Comparison of ENCODE assay signal across 1 cellular context in the genomic region with DNA sequence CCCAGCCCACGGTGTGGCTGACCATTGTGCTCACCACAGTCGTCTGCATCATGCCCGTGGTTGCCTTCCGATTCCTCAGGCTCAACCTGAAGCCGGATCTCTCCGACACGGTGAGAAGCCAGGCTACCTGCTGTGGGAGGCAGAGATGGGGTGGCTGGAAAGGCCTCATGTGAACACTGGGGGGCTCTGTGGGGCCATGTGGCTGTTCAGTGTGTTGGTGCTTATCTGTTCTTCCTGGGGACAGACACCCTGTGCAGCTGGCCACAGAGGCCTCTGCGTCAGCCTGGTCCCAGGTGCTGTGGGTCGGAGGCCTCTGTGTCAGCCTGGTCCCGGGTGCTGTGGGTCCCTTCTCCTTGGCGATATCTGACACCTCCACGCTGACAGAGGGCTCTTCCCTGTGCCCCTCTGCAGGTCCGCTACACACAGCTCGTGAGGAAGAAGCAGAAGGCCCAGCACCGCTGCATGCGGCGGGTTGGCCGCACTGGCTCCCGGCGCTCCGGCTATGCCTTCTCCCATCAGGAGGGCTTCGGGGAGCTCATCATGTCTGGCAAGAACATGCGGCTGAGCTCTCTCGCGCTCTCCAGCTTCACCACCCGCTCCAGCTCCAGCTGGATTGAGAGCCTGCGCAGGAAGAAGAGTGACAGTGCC.
TF ChIP-seq lines count a peak whose summit lies in the region.

No MANE protein-coding gene starts in this region.

TF ChIP-seq in HEK293, 187 proteins besides CTCF, POLR2A, EP300 and RAD21:
- TF ChIP-seq ZIC2 (tag by site-specific recombination; IDR thresholded peaks at IDR 0.05) = peak; percentile 64
- TF ChIP-seq, protein P1, sequence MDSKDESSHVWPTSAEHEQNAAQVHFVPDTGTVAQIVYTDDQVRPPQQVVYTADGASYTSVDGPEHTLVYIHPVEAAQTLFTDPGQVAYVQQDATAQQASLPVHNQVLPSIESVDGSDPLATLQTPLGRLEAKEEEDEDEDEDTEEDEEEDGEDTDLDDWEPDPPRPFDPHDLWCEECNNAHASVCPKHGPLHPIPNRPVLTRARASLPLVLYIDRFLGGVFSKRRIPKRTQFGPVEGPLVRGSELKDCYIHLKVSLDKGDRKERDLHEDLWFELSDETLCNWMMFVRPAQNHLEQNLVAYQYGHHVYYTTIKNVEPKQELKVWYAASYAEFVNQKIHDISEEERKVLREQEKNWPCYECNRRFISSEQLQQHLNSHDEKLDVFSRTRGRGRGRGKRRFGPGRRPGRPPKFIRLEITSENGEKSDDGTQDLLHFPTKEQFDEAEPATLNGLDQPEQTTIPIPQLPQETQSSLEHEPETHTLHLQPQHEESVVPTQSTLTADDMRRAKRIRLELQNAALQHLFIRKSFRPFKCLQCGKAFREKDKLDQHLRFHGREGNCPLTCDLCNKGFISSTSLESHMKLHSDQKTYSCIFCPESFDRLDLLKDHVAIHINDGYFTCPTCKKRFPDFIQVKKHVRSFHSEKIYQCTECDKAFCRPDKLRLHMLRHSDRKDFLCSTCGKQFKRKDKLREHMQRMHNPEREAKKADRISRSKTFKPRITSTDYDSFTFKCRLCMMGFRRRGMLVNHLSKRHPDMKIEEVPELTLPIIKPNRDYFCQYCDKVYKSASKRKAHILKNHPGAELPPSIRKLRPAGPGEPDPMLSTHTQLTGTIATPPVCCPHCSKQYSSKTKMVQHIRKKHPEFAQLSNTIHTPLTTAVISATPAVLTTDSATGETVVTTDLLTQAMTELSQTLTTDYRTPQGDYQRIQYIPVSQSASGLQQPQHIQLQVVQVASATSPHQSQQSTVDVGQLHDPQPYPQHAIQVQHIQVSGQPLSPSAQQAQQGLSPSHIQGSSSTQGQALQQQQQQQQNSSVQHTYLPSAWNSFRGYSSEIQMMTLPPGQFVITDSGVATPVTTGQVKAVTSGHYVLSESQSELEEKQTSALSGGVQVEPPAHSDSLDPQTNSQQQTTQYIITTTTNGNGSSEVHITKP (tag by site-specific recombination; IDR thresholded peaks at IDR 0.05) = no peak
